In the genomic region with DNA sequence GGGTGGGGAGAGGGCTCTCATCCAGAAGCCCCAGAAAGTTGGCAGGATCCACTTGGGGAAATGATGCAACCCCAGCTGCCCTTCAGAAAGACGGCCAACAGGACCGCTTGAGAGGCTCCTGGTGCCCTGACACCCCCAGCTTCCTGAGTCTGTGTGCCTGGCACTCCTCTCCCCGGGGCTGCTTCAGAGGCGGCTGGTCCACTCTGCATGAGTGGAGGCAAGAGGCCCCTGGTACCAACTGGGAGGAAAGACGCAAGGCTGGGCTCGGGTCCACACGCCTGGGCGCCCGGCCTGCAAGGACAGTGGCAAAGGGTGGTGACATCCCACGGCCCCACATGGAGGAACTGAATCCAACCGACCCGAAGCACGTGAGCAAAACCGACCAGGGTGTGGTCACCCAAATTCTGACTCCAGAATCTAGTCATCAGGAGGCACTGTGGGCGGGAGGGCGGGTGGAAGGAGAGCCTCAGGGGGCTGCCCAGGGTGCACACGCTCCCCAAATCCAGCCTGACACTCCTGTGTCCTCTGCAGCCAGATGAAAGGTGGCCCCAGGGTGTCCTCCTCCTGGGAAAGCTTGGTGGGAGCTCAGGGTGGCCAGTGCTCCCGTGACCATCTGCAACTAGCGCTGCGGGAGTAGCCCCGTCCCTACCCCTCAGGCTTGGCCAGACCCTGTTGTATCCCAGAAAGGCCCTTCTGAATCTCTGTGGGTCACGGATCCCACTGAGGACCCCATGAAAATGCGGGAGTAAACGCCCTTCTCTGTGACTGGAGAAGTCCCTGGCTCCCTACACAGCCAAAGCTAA, we compare ENCODE assay signal across 7 cellular contexts. TPM values are rescaled to one million over a fixed set of nuclear protein-coding genes. Genes with fewer than 3 reads are reported as not detected.
DNase-seq lines count a peak whose midpoint lies in the region; ATAC-seq and TF ChIP-seq lines count a peak whose summit lies in the region.
"Had no signal": no experiment of that assay in that cellular context is flagged by ENCODE, and none has a peak within 500 bp of the region (broad histone marks: within the 10 kb centered on the region; RNA-seq: fewer than 3 reads in every experiment).

No MANE protein-coding gene starts in this region.

- H3K4me3 ChIP-seq in BLaER1, result no peak overlapping the region; the same call in 1 of the 2 replicates
- H3K4me3 ChIP-seq in right atrium auricular region, result peak overlapping the region; percentile 50 to 58
- peak overlapping the region; percentile 50 to 54 for H3K4me3 ChIP-seq in vagina

- TF ChIP-seq CTCF in right atrium auricular region (IDR thresholded peaks at IDR 0.05), result no peak
- TF ChIP-seq CTCF in vagina (IDR thresholded peaks at IDR 0.05), result no peak

- peak overlapping the region; percentile 63 for H3K4me2 ChIP-seq in BLaER1

- intact Hi-C loops in vagina (cut with DNase I), result loop anchor here (5.0 kb wide), 1 partner anchor 51 kb away; a partner anchor contains a TSS

- peaks cover 71% of the 10 kb centered on the region for H4K20me1 ChIP-seq in BLaER1

- H3K36me3 ChIP-seq in BLaER1 (peaks cover 45% of the 10 kb centered on the region), right atrium auricular region (peaks cover 39% of the 10 kb centered on the region), vagina (peaks cover 4 to 41% of the 10 kb centered on the region in 2 donors)

- H3K9ac ChIP-seq in BLaER1, result 0 out of 2 replicates have a peak overlapping the region, but pooled peaks have one; percentile 42

- TF ChIP-seq POLR2A in vagina (IDR thresholded peaks at IDR 0.05), result no peak

- H3K9me3 ChIP-seq in BLaER1 (no peaks in the 10 kb centered on the region), right atrium auricular region (no peaks in the 10 kb centered on the region), vagina (no peaks in the 10 kb centered on the region)

- ATAC-seq in GM18520 (IDR thresholded peaks at IDR 0.05; ENCODE audit: unreplicated experiment), result no peak
- ATAC-seq: HCT116 had no signal

- H3K27me3 ChIP-seq in BLaER1, result peaks cover 31% of the 10 kb centered on the region
- no peaks in the 10 kb centered on the region for H3K27me3 ChIP-seq in right atrium auricular region
- no peaks in the 10 kb centered on the region for H3K27me3 ChIP-seq in vagina

- H3K4me1 ChIP-seq in BLaER1, result peaks cover 35% of the 10 kb centered on the region
- peaks cover 0 to 73% of the 10 kb centered on the region in 2 donors for H3K4me1 ChIP-seq in right atrium auricular region
- H3K4me1 ChIP-seq in vagina, result peaks cover 53% of the 10 kb centered on the region

- no peak overlapping the region for H3K27ac ChIP-seq in BLaER1
- peak overlapping the region; percentile 100 for H3K27ac ChIP-seq in right atrium auricular region
- H3K27ac ChIP-seq in vagina, result peak overlapping the region; percentile 99

- DNase-seq in SKM-1 treated with dmso at 0.1 percent for 144 hours (lab: John Stamatoyannopoulos, UW; ENCODE audit: unreplicated experiment), result peak; percentile 69
- peak; percentile 86 for DNase-seq in right atrium auricular region (ENCODE audit: low spot score)
- DNase-seq in vagina (ENCODE audit: extremely low spot score in 2 of 2), result no peak
- no peak for DNase-seq in NCI-H187 treated with DMSO at 0.1 percent for 48 hours (lab: John Stamatoyannopoulos, UW)

RNA-seq across cellular contexts. Expression of a gene that starts 3.7 kb away (rescaled TPM):
- total RNA-seq in right atrium auricular region, result 100 to 1,000 TPM; 185 to 248 TPM
- total RNA-seq in vagina, result 252 TPM

RNA-seq across cellular contexts. Expression of a gene that starts 32.0 kb away (rescaled TPM):
- total RNA-seq in right atrium auricular region (10 to 100 TPM; 31.7 to 48.1 TPM), vagina (53.5 TPM)

RNA-seq across cellular contexts. Expression of a gene that starts 33.9 kb away (rescaled TPM):
- under 1 TPM; 0.12 to 0.15 TPM for total RNA-seq in right atrium auricular region
- 0.49 TPM for total RNA-seq in vagina

RNA-seq across cellular contexts. Expression of a gene that starts 53.3 kb away (rescaled TPM):
- total RNA-seq in right atrium auricular region (10 to 100 TPM; 26.8 to 32.5 TPM), vagina (36.1 TPM)

RNA-seq across cellular contexts. Expression of a gene that starts 57.2 kb away (rescaled TPM):
- under 1 TPM; 0.33 to 0.86 TPM for total RNA-seq in right atrium auricular region
- 1.7 TPM for total RNA-seq in vagina

Comparison
In these comparisons a context has a peak if more than half of its experiments do, and no peak if none do; other contexts are left out.
1. DNase-seq: peak in SKM-1 treated with dmso at 0.1 percent for 144 hours (single experiment) and right atrium auricular region (single experiment); none in vagina (0 of 2) and NCI-H187 treated with DMSO at 0.1 percent for 48 hours (single experiment).